In genomic region chr2:16359961-16360360, GRCh38 we compare ENCODE assay signal across 29 cellular contexts.
"Had no signal": no experiment of that assay in that cellular context is flagged by ENCODE, and none has a peak within 500 bp of the region (broad histone marks: within the 10 kb centered on the region; RNA-seq: fewer than 3 reads in every experiment).

No MANE protein-coding gene starts in this region.

- H3K4me2 ChIP-seq: hepatocyte had no signal

- H3K27me3 ChIP-seq: colonic mucosa, dorsolateral prefrontal cortex, esophagus muscularis mucosa, esophagus squamous epithelium, foreskin keratinocyte, gastrocnemius medialis, gastroesophageal sphincter, heart left ventricle, heart right ventricle, hepatocyte had no signal

- H3K36me3 ChIP-seq: colonic mucosa, esophagus muscularis mucosa, esophagus squamous epithelium, gastrocnemius medialis, gastroesophageal sphincter, heart left ventricle, heart right ventricle had no signal

- ATAC-seq: effector memory CD8-positive, alpha-beta T cell; esophagus mucosa; foreskin keratinocyte; gastrocnemius medialis; gastroesophageal sphincter; heart left ventricle; heart right ventricle had no signal

- H3K4me3 ChIP-seq: colonic mucosa, coronary artery, dorsolateral prefrontal cortex, esophagus muscularis mucosa, esophagus squamous epithelium, gastrocnemius medialis, gastroesophageal sphincter, heart left ventricle, heart right ventricle, hepatocyte had no signal

- H2AFZ ChIP-seq: hepatocyte had no signal

- H3K79me2 ChIP-seq: hepatocyte had no signal

- DNase-seq: colonic mucosa; cortex of kidney; dermis blood vessel endothelial cell; dorsolateral prefrontal cortex; effector CD4-positive, alpha-beta T cell; effector CD8-positive, alpha-beta T cell; effector memory CD4-positive, alpha-beta T cell; effector memory CD8-positive, alpha-beta T cell; endodermal cell; erythroblast; esophagus squamous epithelium; foreskin fibroblast; foreskin keratinocyte; foreskin melanocyte; gastrocnemius medialis; glutamatergic neuron; head of caudate nucleus; heart left ventricle; heart right ventricle had no signal

- H3K9me3 ChIP-seq: colonic mucosa, gastrocnemius medialis had no signal

- H3K4me1 ChIP-seq: colonic mucosa, esophagus muscularis mucosa, esophagus squamous epithelium, foreskin keratinocyte, gastrocnemius medialis, gastroesophageal sphincter, heart left ventricle, heart right ventricle had no signal

- H3K27ac ChIP-seq: colonic mucosa, coronary artery, dorsolateral prefrontal cortex, epithelial cell of prostate, esophagus muscularis mucosa, esophagus squamous epithelium, foreskin keratinocyte, gastrocnemius medialis, gastroesophageal sphincter, heart left ventricle, heart right ventricle, hepatocyte had no signal

- FAIRE-seq: colon, endometrium, endothelial cell of umbilical vein, frontal cortex had no signal
